Comparison of ENCODE assay signal across 21 cellular contexts in the genomic region with DNA sequence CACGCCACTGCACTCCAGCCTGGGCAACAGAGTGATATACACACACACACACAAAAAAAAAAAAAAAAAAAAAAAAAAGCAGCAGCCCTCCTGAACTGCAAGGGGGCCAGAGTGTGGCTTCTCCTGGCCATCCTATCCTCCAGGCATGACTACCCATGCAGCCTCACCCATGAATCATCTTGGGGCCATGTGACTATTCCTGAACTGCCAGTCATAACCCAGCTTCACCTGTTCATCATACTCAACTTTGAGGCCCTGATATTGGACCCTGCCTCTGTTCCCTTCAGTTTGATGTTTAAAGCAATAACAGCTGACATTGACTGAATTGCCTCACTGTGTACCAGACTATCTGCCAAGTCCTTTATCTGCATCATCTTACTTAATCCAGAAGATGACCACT.
A peak's percentile ranks its signal among the peaks of the same experiment; 100 is the strongest.
DNase-seq lines count a peak whose midpoint lies in the region; ATAC-seq and TF ChIP-seq lines count a peak whose summit lies in the region.
"Had no signal": no experiment of that assay in that cellular context is flagged by ENCODE, and none has a peak within 500 bp of the region (broad histone marks: within the 10 kb centered on the region; RNA-seq: fewer than 3 reads in every experiment).

No MANE protein-coding gene starts in this region.

- POLR2A ChIA-PET in RWPE1 (lab: Yijun Ruan, JAX; ENCODE audit: low non-redundant PET), result no interaction called here

- DNase-seq in DMS53 (lab: John Stamatoyannopoulos, UW) (peak; percentile 47), DMS53 treated with DMSO at 0.1 percent for 48 hours (lab: John Stamatoyannopoulos, UW; ENCODE audit: unreplicated experiment) (no peak), ACHN (peak; percentile 18), RWPE1 (ENCODE audit: low spot score) (peak; percentile 28), kidney tubule cell (ENCODE audit: low spot score) (peak; percentile 73), NCI-H1436 treated with DMSO at 0.1 percent for 48 hours (lab: John Stamatoyannopoulos, UW) (no peak)
- DNase-seq: activated CD4-positive, alpha-beta T cell treated with anti-CD3 and anti-CD28 coated beads, Interleukin-2, amount 50 U/mL, for 4 hours; activated naive CD4-positive, alpha-beta T cell treated with anti-CD3 and anti-CD28 coated beads, Interleukin-2, amount 50 U/mL, for 16 hours; Calu3; foreskin fibroblast; hippocampal formation; NCI-H1436; NCI-H524 treated with DMSO at 0.1 percent for 48 hours; stimulated activated CD4-positive, alpha-beta T cell treated with anti-CD3 and anti-CD28 coated beads, Interleukin-2, amount 100 ng/mL, for 24 hours; stimulated activated naive CD4-positive, alpha-beta T cell had no signal

- ATAC-seq in HG02623 (IDR thresholded peaks at IDR 0.05; ENCODE audit: unreplicated experiment) (no peak), HG03439 (IDR thresholded peaks at IDR 0.05; ENCODE audit: unreplicated experiment) (no peak)
- ATAC-seq: SK-N-SH treated with all-trans-retinoic acid at 6 μM for 48 hours had no signal

- H3K27ac ChIP-seq in RWPE1, result no peak overlapping the region
- H3K27ac ChIP-seq: 22Rv1, parathyroid adenoma, VCaP had no signal

- in situ Hi-C loops in ACHN (cut with HindIII; ENCODE audit: low pct_ligation_motif_present, low pct_unique_long_range_greater_than_20kb, low sequenced_read_pairs), result no loop called here

- CTCF ChIA-PET in RWPE1 (lab: Yijun Ruan, JAX), result interaction anchor here (0.6 to 1.1 kb wide), 3 partner anchors 8 to 88 kb away, joined by 3 to 4 read pairs (median 4); no protein-coding TSS in a partner anchor

- no peak for TF ChIP-seq CTCF in RWPE1 (conservative IDR thresholded peaks at IDR 0.05; ENCODE audit: low read depth)

Comparison
In these comparisons a context has a peak if more than half of its experiments do, and no peak if none do; other contexts are left out.
1. DNase-seq: peak in DMS53 (single experiment), ACHN (single experiment), RWPE1 (single experiment) and kidney tubule cell (single experiment); none in DMS53 treated with DMSO at 0.1 percent for 48 hours (single experiment) and NCI-H1436 treated with DMSO at 0.1 percent for 48 hours (single experiment).